9 cellular contexts compared by ENCODE assay signal in the genomic region with DNA sequence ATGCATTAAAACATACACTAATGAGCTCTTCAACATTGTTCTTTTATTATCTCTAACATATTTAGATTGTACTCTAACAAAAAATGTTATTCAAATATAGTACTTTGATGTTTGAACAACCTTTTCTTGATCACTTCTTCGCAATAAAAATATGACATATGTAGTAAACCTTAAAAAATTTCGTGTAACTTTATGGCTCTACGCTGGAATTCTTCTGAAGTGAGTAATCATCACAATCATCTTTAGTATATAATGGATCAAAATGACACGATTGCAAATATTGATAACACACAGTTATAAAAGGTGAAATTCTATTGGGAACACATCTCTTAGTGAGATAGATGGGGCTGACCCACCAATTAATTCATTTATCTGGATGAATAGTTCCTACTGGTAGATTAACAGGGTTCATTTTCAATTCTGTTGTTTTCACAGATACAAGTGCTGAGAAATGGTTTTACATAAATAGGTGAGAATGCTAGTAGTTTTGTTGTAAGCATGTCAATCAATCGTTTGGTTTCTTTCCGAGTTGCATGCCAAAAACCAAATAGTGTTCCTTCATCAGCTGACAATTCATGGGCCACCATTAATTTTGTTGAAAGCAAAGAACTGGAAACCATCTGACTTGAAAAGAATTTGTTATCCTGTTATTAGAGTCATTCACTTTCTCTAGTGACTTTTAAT. TPM values are rescaled to one million over a fixed set of nuclear protein-coding genes. Genes with fewer than 3 reads are reported as not detected.
DNase-seq lines count a peak whose midpoint lies in the region; ATAC-seq, FAIRE-seq and TF ChIP-seq lines count a peak whose summit lies in the region.
"Had no signal": no experiment of that assay in that cellular context is flagged by ENCODE, and none has a peak within 500 bp of the region (broad histone marks: within the 10 kb centered on the region; RNA-seq: fewer than 3 reads in every experiment).

No MANE protein-coding gene starts in this region.

- peak overlapping the region; percentile 100 for H3K27ac Mint-ChIP-seq in astrocyte (ENCODE audit: unreplicated experiment)

- TF ChIP-seq CTCF in heart right ventricle (IDR thresholded peaks at IDR 0.05) (no peak), astrocyte (IDR thresholded peaks at IDR 0.05; ENCODE audit: insufficient read depth, low read depth, low read length) (no peak), liver (IDR thresholded peaks at IDR 0.05; ENCODE audit: low read depth, low read length, missing input control) (no peak), upper lobe of left lung (IDR thresholded peaks at IDR 0.05) (no peak)

- peaks cover 16% of the 10 kb centered on the region for H3K4me1 Mint-ChIP-seq in astrocyte (ENCODE audit: low read depth, unreplicated experiment)

- peaks cover 7% of the 10 kb centered on the region for H3K36me3 Mint-ChIP-seq in astrocyte (ENCODE audit: low read depth, unreplicated experiment)

- no peak for ATAC-seq in heart right ventricle
- ATAC-seq in Right ventricle myocardium inferior = no peak
- no peak for ATAC-seq in upper lobe of left lung (ENCODE audit: low FRiP score in 2 of 2)
- no peak for ATAC-seq in GM19467 (IDR thresholded peaks at IDR 0.05; ENCODE audit: unreplicated experiment)

- DNase-seq in heart right ventricle = no peak
- DNase-seq in Right ventricle myocardium inferior (ENCODE audit: missing footprints) = no peak
- DNase-seq in astrocyte (ENCODE audit: low read depth) = no peak
- no peak for DNase-seq in upper lobe of left lung
- DNase-seq in NCI-H1694 treated with DMSO at 0.1 percent for 48 hours (lab: John Stamatoyannopoulos, UW) = no peak
- DNase-seq in UCSD-AML1 (lab: John Stamatoyannopoulos, UW; ENCODE audit: unreplicated experiment) = no peak

- peak overlapping the region; percentile 99 for H3K4me3 Mint-ChIP-seq in astrocyte (ENCODE audit: unreplicated experiment)

- H3K4me3 ChIP-seq in heart right ventricle (peak overlapping the region in 9 of 10 donors; percentile 71 to 100 (median 93)), astrocyte (ENCODE audit: insufficient read depth, low read depth, low read length) (peak overlapping the region; percentile 94), liver (ENCODE audit: low read depth in 1 of 3, low read length in 3 of 3) (peak overlapping the region; percentile 16 to 100 (median 96)), upper lobe of left lung (peak overlapping the region; percentile 70 to 96 (median 86))

- no peaks in the 10 kb centered on the region for H3K27me3 Mint-ChIP-seq in astrocyte (ENCODE audit: low read depth, unreplicated experiment)

- H3K79me2 ChIP-seq in astrocyte (ENCODE audit: insufficient read depth, low read length) = peaks cover 58% of the 10 kb centered on the region

- H3K9me3 Mint-ChIP-seq in astrocyte (ENCODE audit: unreplicated experiment) = no peaks in the 10 kb centered on the region

- intact Hi-C loops in heart right ventricle (cut with DNase I) = loop anchor here in 3 of 10 donors (2.0 to 10.0 kb wide), 3 partner anchors 72 to 96 kb away; a partner anchor contains a TSS
- intact Hi-C loops in Right ventricle myocardium inferior (cut with DNase I) = loop anchor here (5.0 to 10.0 kb wide), 2 partner anchors 94 to 212 kb away; a partner anchor contains a TSS

- H3K9ac ChIP-seq in astrocyte (ENCODE audit: low read length) = peak overlapping the region; percentile 97
- peak overlapping the region; percentile 96 to 97 for H3K9ac ChIP-seq in liver (ENCODE audit: low read depth in 1 of 2, low read length in 2 of 2)

- no peak for TF ChIP-seq EP300 in upper lobe of left lung (IDR thresholded peaks at IDR 0.05)

- H3K27me3 ChIP-seq in heart right ventricle = no peaks in the 10 kb centered on the region
- no peaks in the 10 kb centered on the region for H3K27me3 ChIP-seq in astrocyte (ENCODE audit: insufficient read depth, low read length)
- no peaks in the 10 kb centered on the region for H3K27me3 ChIP-seq in liver (ENCODE audit: control insufficient read depth in 4 of 4, insufficient read depth in 4 of 4, low read length in 3 of 4)
- H3K27me3 ChIP-seq in upper lobe of left lung = no peaks in the 10 kb centered on the region

- FAIRE-seq in astrocyte (lab: Jason Lieb, UNC) = no peak

- H3K4me1 ChIP-seq in heart right ventricle (peaks cover 0 to 49% (median 36%) of the 10 kb centered on the region in 9 donors), astrocyte (ENCODE audit: insufficient read depth, low read length) (peaks cover 10% of the 10 kb centered on the region), liver (ENCODE audit: control insufficient read depth in 4 of 4, insufficient read depth in 4 of 4, low read length in 3 of 4) (peaks cover 2 to 13% (median 7%) of the 10 kb centered on the region in 4 donors), upper lobe of left lung (peaks cover 20 to 38% (median 22%) of the 10 kb centered on the region in 4 donors)

- no peak for TF ChIP-seq POLR2A in upper lobe of left lung (IDR thresholded peaks at IDR 0.05)

- no peaks in the 10 kb centered on the region for H3K9me3 ChIP-seq in heart right ventricle
- H3K9me3 ChIP-seq in astrocyte (ENCODE audit: insufficient read depth, low read depth, low read length) = no peaks in the 10 kb centered on the region
- no peaks in the 10 kb centered on the region for H3K9me3 ChIP-seq in liver (ENCODE audit: control insufficient read depth in 4 of 4, low read length in 3 of 4)
- H3K9me3 ChIP-seq in upper lobe of left lung = no peaks in the 10 kb centered on the region

- no peak for TF ChIP-seq RAD21 in liver (IDR thresholded peaks at IDR 0.05)

- peaks cover 5% of the 10 kb centered on the region for H4K20me1 ChIP-seq in astrocyte (ENCODE audit: insufficient read depth, low read length)

- H3K4me2 ChIP-seq in astrocyte (ENCODE audit: low read length) = peak overlapping the region; percentile 87

- 72 to 73% methylated on average over 6 of the region's 6 CpGs for WGBS in heart right ventricle, 2 donors
- 59% methylated on average over 6 of the region's 6 CpGs for WGBS in liver
- WGBS in upper lobe of left lung, 2 donors = 61 to 66% methylated on average over 6 of the region's 6 CpGs

- H2AFZ ChIP-seq in astrocyte (ENCODE audit: low read depth, low read length) = no peak overlapping the region

- H3K36me3 ChIP-seq in heart right ventricle (peaks cover 0 to 21% (median 14%) of the 10 kb centered on the region in 9 donors), astrocyte (ENCODE audit: insufficient read depth, low read length) (peaks cover 12% of the 10 kb centered on the region), liver (ENCODE audit: control insufficient read depth in 4 of 4, insufficient read depth in 3 of 4, low read depth in 1 of 4, low read length in 3 of 4) (peaks cover 0 to 13% (median 8%) of the 10 kb centered on the region in 4 donors), upper lobe of left lung (peaks cover 5 to 22% (median 9%) of the 10 kb centered on the region in 4 donors)

- H3K27ac ChIP-seq in heart right ventricle = peak overlapping the region in 7 of 10 donors; percentile 86 to 98 (median 92)
- H3K27ac ChIP-seq in astrocyte (ENCODE audit: low read depth, low read length) = peak overlapping the region; percentile 96
- H3K27ac ChIP-seq in liver (ENCODE audit: low read depth in 1 of 2, low read length in 2 of 2) = no peak overlapping the region
- H3K27ac ChIP-seq in upper lobe of left lung = peak overlapping the region in 3 of 4 donors; percentile 95 to 97 (median 96)

TF ChIP-seq in liver, 16 proteins besides CTCF, POLR2A, EP300 and RAD21:
- TF ChIP-seq NR2F2 (IDR thresholded peaks at IDR 0.05) (no peak), SP1 (IDR thresholded peaks at IDR 0.05) (no peak), GABPA (IDR thresholded peaks at IDR 0.05 in 1 of 2, conservative IDR thresholded peaks at IDR 0.05 in 1 of 2) (no peak), JUND (IDR thresholded peaks at IDR 0.05) (no peak), HNF4G (IDR thresholded peaks at IDR 0.05) (no peak), FOXA2 (IDR thresholded peaks at IDR 0.05) (no peak), YY1 (IDR thresholded peaks at IDR 0.05) (no peak)
- TF ChIP-seq, protein P1, sequence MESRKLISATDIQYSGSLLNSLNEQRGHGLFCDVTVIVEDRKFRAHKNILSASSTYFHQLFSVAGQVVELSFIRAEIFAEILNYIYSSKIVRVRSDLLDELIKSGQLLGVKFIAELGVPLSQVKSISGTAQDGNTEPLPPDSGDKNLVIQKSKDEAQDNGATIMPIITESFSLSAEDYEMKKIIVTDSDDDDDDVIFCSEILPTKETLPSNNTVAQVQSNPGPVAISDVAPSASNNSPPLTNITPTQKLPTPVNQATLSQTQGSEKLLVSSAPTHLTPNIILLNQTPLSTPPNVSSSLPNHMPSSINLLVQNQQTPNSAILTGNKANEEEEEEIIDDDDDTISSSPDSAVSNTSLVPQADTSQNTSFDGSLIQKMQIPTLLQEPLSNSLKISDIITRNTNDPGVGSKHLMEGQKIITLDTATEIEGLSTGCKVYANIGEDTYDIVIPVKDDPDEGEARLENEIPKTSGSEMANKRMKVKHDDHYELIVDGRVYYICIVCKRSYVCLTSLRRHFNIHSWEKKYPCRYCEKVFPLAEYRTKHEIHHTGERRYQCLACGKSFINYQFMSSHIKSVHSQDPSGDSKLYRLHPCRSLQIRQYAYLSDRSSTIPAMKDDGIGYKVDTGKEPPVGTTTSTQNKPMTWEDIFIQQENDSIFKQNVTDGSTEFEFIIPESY (IDR thresholded peaks at IDR 0.05) = no peak
TF ChIP-seq in liver: peak in this region for 0.

RNA-seq across cellular contexts. Expression of a gene that starts 1.5 kb away (rescaled TPM):
- 10 to 100 TPM; 19.9 to 47.5 (median 30.2) TPM for total RNA-seq in heart right ventricle
- 10 to 100 TPM; 23.9 to 25.9 TPM for polyA plus RNA-seq in heart right ventricle
- total RNA-seq in Right ventricle myocardium inferior = 37.4 TPM
- total RNA-seq in astrocyte = 62.4 and 62.5 TPM in 2 replicates
- 10 to 100 TPM; 24.4 to 40.1 TPM for total RNA-seq in liver
- 10 to 100 TPM; 17.3 to 20.8 TPM for polyA plus RNA-seq in liver
- total RNA-seq in upper lobe of left lung = 10 to 100 TPM; 10.3 to 42.8 (median 34.1) TPM

RNA-seq across cellular contexts. Expression of a gene that starts 8.8 kb away (rescaled TPM):
- total RNA-seq in heart right ventricle (not detected), Right ventricle myocardium inferior (not detected), astrocyte (not detected in 2 replicates), liver (not detected), upper lobe of left lung (not detected)
- polyA plus RNA-seq in heart right ventricle (not detected), liver (not detected)
- total RNA-seq: NCI-H460 had no signal

Comparison
In these comparisons a context has a peak if more than half of its experiments do, and no peak if none do; other contexts are left out.
1. H3K27ac ChIP-seq: peak in heart right ventricle (7 of 10), astrocyte (single experiment) and upper lobe of left lung (3 of 4); none in liver (0 of 2).
2. Peak in every context shown above with its lines, with median percentiles within 50 percentile points of each other: H3K4me3 ChIP-seq.